In genomic region chr15:63231717-63232116, GRCh38 we compare ENCODE assay signal across 14 cellular contexts. TPM values are rescaled to one million over a fixed set of nuclear protein-coding genes. Genes with fewer than 3 reads are reported as not detected.
DNase-seq lines count a peak whose midpoint lies in the region; TF ChIP-seq lines count a peak whose summit lies in the region.
"Had no signal": no experiment of that assay in that cellular context is flagged by ENCODE, and none has a peak within 500 bp of the region (broad histone marks: within the 10 kb centered on the region; RNA-seq: fewer than 3 reads in every experiment).

No MANE protein-coding gene starts in this region.

- H3K4me1 ChIP-seq in osteoblast (ENCODE audit: insufficient read depth, low read length): peaks cover 52% of the 10 kb centered on the region
- no peaks in the 10 kb centered on the region for H3K4me1 ChIP-seq in prostate gland (replicated peaks)

- H2AFZ ChIP-seq in osteoblast (ENCODE audit: low read length): no peak overlapping the region

- H4K20me1 ChIP-seq in osteoblast (ENCODE audit: insufficient read depth, low read length): no peaks in the 10 kb centered on the region

- H3K27ac ChIP-seq in osteoblast (ENCODE audit: low read depth, low read length) (peak overlapping the region; percentile 47), prostate gland (no peak overlapping the region)

- no peak overlapping the region for H3K4me2 ChIP-seq in osteoblast (ENCODE audit: insufficient read depth, low read length)

- no peaks in the 10 kb centered on the region for H3K9me3 ChIP-seq in osteoblast (ENCODE audit: low read depth, low read length)
- no peaks in the 10 kb centered on the region for H3K9me3 ChIP-seq in prostate gland

- WGBS in prostate gland: 67% methylated on average over 1 of the region's 1 CpG

- intact Hi-C loops in prostate gland (cut with DNase I): no loop called here

- peaks cover 47% of the 10 kb centered on the region for H3K79me2 ChIP-seq in osteoblast (ENCODE audit: insufficient read depth, low read length)

- H3K36me3 ChIP-seq in osteoblast (ENCODE audit: insufficient read depth, low read length) (no peaks in the 10 kb centered on the region), prostate gland (no peaks in the 10 kb centered on the region)

- no peak for TF ChIP-seq POLR2A in NB4 (IDR thresholded peaks at IDR 0.05; ENCODE audit: extremely low read depth, insufficient read length)
- no peak for TF ChIP-seq POLR2A in prostate gland (IDR thresholded peaks at IDR 0.05)

- no peak overlapping the region for H3K4me3 ChIP-seq in NB4 (ENCODE audit: low read depth, low read length)
- H3K4me3 ChIP-seq in choroid plexus epithelial cell (ENCODE audit: low read depth, low read length): no peak overlapping the region
- H3K4me3 ChIP-seq in osteoblast (ENCODE audit: insufficient read depth, low read length): no peak overlapping the region
- no peak overlapping the region for H3K4me3 ChIP-seq in prostate gland

- no peak for TF ChIP-seq CTCF in NB4 (IDR thresholded peaks at IDR 0.05; ENCODE audit: low read depth, low read length)
- TF ChIP-seq CTCF in choroid plexus epithelial cell (conservative IDR thresholded peaks at IDR 0.05; ENCODE audit: low read depth, low read length): no peak
- no peak for TF ChIP-seq CTCF in osteoblast (IDR thresholded peaks at IDR 0.05; ENCODE audit: extremely low read depth, low read depth, low read length)
- no peak for TF ChIP-seq CTCF in prostate gland (IDR thresholded peaks at IDR 0.05)

- H3K27me3 ChIP-seq in osteoblast (ENCODE audit: insufficient read depth, low read length) (no peaks in the 10 kb centered on the region), prostate gland (replicated peaks; ENCODE audit: insufficient read depth) (no peaks in the 10 kb centered on the region)

- peak; percentile 14 for DNase-seq in SIG-M5 treated with dmso at 0.1 percent for 504 hours (lab: John Stamatoyannopoulos, UW; ENCODE audit: unreplicated experiment)
- no peak for DNase-seq in SIG-M5 (lab: John Stamatoyannopoulos, UW)
- DNase-seq in NB4 (ENCODE audit: low read depth): peak; percentile 32
- peak; percentile 62 for DNase-seq in choroid plexus epithelial cell (ENCODE audit: low read depth)
- DNase-seq in osteoblast (ENCODE audit: insufficient read length, low spot score, missing footprints): no peak
- DNase-seq in islet precursor cell: no peak
- no peak for DNase-seq in occipital lobe (lab: John Stamatoyannopoulos, UW)
- no peak for DNase-seq in prostate gland (ENCODE audit: low spot score)
- DNase-seq: 8988T; activated CD8-positive, alpha-beta memory T cell treated with anti-CD3 and anti-CD28 coated beads for 24 hours; DMS79; erythroblast; NCI-H1105 treated with DMSO at 0.1 percent for 48 hours; stimulated activated naive CD4-positive, alpha-beta T cell treated with Interleukin-2 at 50 U/mL for 16 hours had no signal

RNA-seq across cellular contexts. Expression of gene RAB8B, which starts 42.3 kb away (rescaled TPM):
- total RNA-seq in osteoblast (55.7 and 57.5 TPM in 2 replicates), occipital lobe (134 TPM), prostate gland (10 to 100 TPM; 18.5 to 29.2 TPM)

RNA-seq across cellular contexts. Expression of gene APH1B, which starts 45.7 kb away (rescaled TPM):
- total RNA-seq in osteoblast (17.7 and 21.8 TPM in 2 replicates), occipital lobe (30.6 TPM), prostate gland (10 to 100 TPM; 20.0 to 35.0 TPM)

Comparison
In these comparisons a context has a peak if more than half of its experiments do, and no peak if none do; other contexts are left out.
1. DNase-seq: peak in SIG-M5 treated with dmso at 0.1 percent for 504 hours (single experiment), NB4 (single experiment) and choroid plexus epithelial cell (single experiment); none in SIG-M5 (single experiment), osteoblast (single experiment), islet precursor cell (single experiment), occipital lobe (single experiment) and prostate gland (single experiment).